In genomic region chr10:71243756-71244637, GRCh38 we compare ENCODE assay signal across 10 cellular contexts. TPM values are rescaled to one million over a fixed set of nuclear protein-coding genes. Genes with fewer than 3 reads are reported as not detected.
DNase-seq lines count a peak whose midpoint lies in the region; ATAC-seq and TF ChIP-seq lines count a peak whose summit lies in the region.
"Had no signal": no experiment of that assay in that cellular context is flagged by ENCODE, and none has a peak within 500 bp of the region (broad histone marks: within the 10 kb centered on the region; RNA-seq: fewer than 3 reads in every experiment).

No MANE protein-coding gene starts in this region.

- H3K9me3 ChIP-seq in PC-9 (ENCODE audit: insufficient read depth, low read depth) (no peaks in the 10 kb centered on the region), esophagus muscularis mucosa (no peaks in the 10 kb centered on the region), neural progenitor cell (ENCODE audit: low read depth) (no peaks in the 10 kb centered on the region)

- H2AFZ ChIP-seq in PC-9 (no peak overlapping the region), neural progenitor cell (replicated peaks) (no peak overlapping the region)

- POLR2A ChIA-PET in PC-9 (lab: Charles Lee; ENCODE audit: unreplicated experiment): no interaction called here

- H3K4me3 ChIP-seq in AG10803 (ENCODE audit: low read length) (peak overlapping the region; percentile 37), PC-9 (no peak overlapping the region), esophagus muscularis mucosa (peak overlapping the region; percentile 19 to 51 (median 32)), neural progenitor cell (no peak overlapping the region)

- H3K4me2 ChIP-seq in PC-9: peak overlapping the region; percentile 39
- H3K4me2 ChIP-seq in neural progenitor cell: no peak overlapping the region

- no peak for TF ChIP-seq EP300 in esophagus muscularis mucosa (IDR thresholded peaks at IDR 0.05)

- no peaks in the 10 kb centered on the region for H3K36me3 Mint-ChIP-seq in neural progenitor cell
- no peaks in the 10 kb centered on the region for H3K36me3 Mint-ChIP-seq in effector memory CD8-positive, alpha-beta T cell (ENCODE audit: insufficient read depth)

- TF ChIP-seq CTCF in AG10803 (conservative IDR thresholded peaks at IDR 0.05; ENCODE audit: low read length) (no peak), PC-9 (conservative IDR thresholded peaks at IDR 0.05) (no peak), esophagus muscularis mucosa (IDR thresholded peaks at IDR 0.05) (no peak), neural progenitor cell (IDR thresholded peaks at IDR 0.05) (no peak)

- no peak for TF ChIP-seq POLR2A in esophagus muscularis mucosa (IDR thresholded peaks at IDR 0.05; ENCODE audit: low read depth)

- CTCF ChIA-PET in PC-9 (lab: Charles Lee): no interaction called here

- WGBS in esophagus muscularis mucosa: 67% methylated on average over 5 of the region's 9 CpGs

- H3K27ac Mint-ChIP-seq in neural progenitor cell: peak overlapping the region; percentile 69
- H3K27ac Mint-ChIP-seq in effector memory CD8-positive, alpha-beta T cell: no peak overlapping the region
- H3K27ac Mint-ChIP-seq: activated T-cell treated with anti-CD3 and anti-CD28 coated beads, Interleukin-2, amount 50 U/mL, for 72 hours had no signal

- no TSS peak for BruUV-seq in PC-9 (replicated peaks; lab: Mats Ljungman, UMichigan)

- H3K79me2 ChIP-seq in PC-9 (ENCODE audit: low read depth) (0 out of 2 replicates have a peak, but pooled peaks cover 5% of the 10 kb centered on the region), neural progenitor cell (ENCODE audit: low read depth) (no peaks in the 10 kb centered on the region)

- peak overlapping the region; percentile 42 for H3K27ac ChIP-seq in PC-9
- peak overlapping the region in 1 of 4 donors; percentile 11 for H3K27ac ChIP-seq in esophagus muscularis mucosa (replicated peaks in 1 of 4)
- H3K27ac ChIP-seq in neural progenitor cell: no peak overlapping the region

- no peaks in the 10 kb centered on the region for H3K9me3 Mint-ChIP-seq in neural progenitor cell
- no peaks in the 10 kb centered on the region for H3K9me3 Mint-ChIP-seq in effector memory CD8-positive, alpha-beta T cell
- H3K9me3 Mint-ChIP-seq: activated T-cell treated with anti-CD3 and anti-CD28 coated beads, Interleukin-2, amount 50 U/mL, for 72 hours had no signal

- H3K36me3 ChIP-seq in PC-9 (ENCODE audit: low read depth): no peaks in the 10 kb centered on the region
- no peaks in the 10 kb centered on the region for H3K36me3 ChIP-seq in esophagus muscularis mucosa
- no peaks in the 10 kb centered on the region for H3K36me3 ChIP-seq in neural progenitor cell

- ATAC-seq in stimulated activated naive CD8-positive, alpha-beta T cell treated with anti-CD3 and anti-CD28 coated beads, Interleukin-15, Interleukin-2, amounts not matched to agents 100 U/mL and 50 U/mL, for 24 hours: no peak
- no peak for ATAC-seq in effector memory CD8-positive, alpha-beta T cell (replicated peaks)
- ATAC-seq: activated T-cell treated with anti-CD3 and anti-CD28 coated beads, Interleukin-2, amount 50 U/mL, for 72 hours had no signal

- H4K20me1 ChIP-seq in PC-9 (ENCODE audit: insufficient read depth): no peaks in the 10 kb centered on the region
- H4K20me1 ChIP-seq in neural progenitor cell (ENCODE audit: low read depth): no peaks in the 10 kb centered on the region

- no peak overlapping the region for H3K9ac ChIP-seq in neural progenitor cell

- peaks cover 41% of the 10 kb centered on the region for H3K4me1 Mint-ChIP-seq in neural progenitor cell
- peaks cover 0 to 2% of the 10 kb centered on the region in 2 donors for H3K4me1 Mint-ChIP-seq in effector memory CD8-positive, alpha-beta T cell (ENCODE audit: low read depth in 2 of 2)

- no peak overlapping the region for H3K4me3 Mint-ChIP-seq in neural progenitor cell
- no peak overlapping the region for H3K4me3 Mint-ChIP-seq in effector memory CD8-positive, alpha-beta T cell
- H3K4me3 Mint-ChIP-seq: activated T-cell treated with anti-CD3 and anti-CD28 coated beads, Interleukin-2, amount 50 U/mL, for 72 hours had no signal

- H3F3A ChIP-seq in PC-9 (ENCODE audit: insufficient read depth, low read depth) (peaks cover 48% of the 10 kb centered on the region), neural progenitor cell (ENCODE audit: low read depth) (no peaks in the 10 kb centered on the region)

- H3K27me3 Mint-ChIP-seq in neural progenitor cell (ENCODE audit: insufficient read depth, low read depth): peaks cover 6% of the 10 kb centered on the region
- H3K27me3 Mint-ChIP-seq in effector memory CD8-positive, alpha-beta T cell: peaks cover 7 to 42% of the 10 kb centered on the region in 2 donors

- H3K4me1 ChIP-seq in PC-9 (replicated peaks; ENCODE audit: insufficient read depth) (peaks cover 63% of the 10 kb centered on the region), esophagus muscularis mucosa (peaks cover 42 to 82% (median 58%) of the 10 kb centered on the region in 4 donors), neural progenitor cell (peaks cover 21% of the 10 kb centered on the region)

- DNase-seq in AG10803 (ENCODE audit: low read depth) (peak; percentile 60), PC-9 (peak; percentile 87 to 96), esophagus muscularis mucosa (ENCODE audit: extremely low spot score) (no peak), neural progenitor cell (ENCODE audit: low spot score) (no peak), DMS53 treated with DMSO at 0.1 percent for 48 hours (lab: John Stamatoyannopoulos, UW; ENCODE audit: unreplicated experiment) (no peak), nucleus accumbens (lab: John Stamatoyannopoulos, UW) (no peak)
- DNase-seq in stimulated activated naive CD8-positive, alpha-beta T cell treated with anti-CD3 and anti-CD28 coated beads, Interleukin-15, Interleukin-2, amounts not matched to agents 100 U/mL and 50 U/mL, for 24 hours: no peak
- no peak for DNase-seq in effector memory CD8-positive, alpha-beta T cell
- DNase-seq: activated T-cell treated with anti-CD3 and anti-CD28 coated beads, Interleukin-2, amount 50 U/mL, for 72 hours; NCI-H1092 had no signal

- H3K27me3 ChIP-seq in PC-9 (ENCODE audit: insufficient read depth, low read depth) (no peaks in the 10 kb centered on the region), esophagus muscularis mucosa (no peaks in the 10 kb centered on the region), neural progenitor cell (no peaks in the 10 kb centered on the region)

- intact Hi-C loops in PC-9 (cut with micrococcal nuclease; ENCODE audit: unreplicated experiment) (no loop called here), esophagus muscularis mucosa (cut with DNase I) (no loop called here)

- H3K9me2 ChIP-seq in PC-9 (ENCODE audit: insufficient read depth): no peaks in the 10 kb centered on the region

RNA-seq across cellular contexts. Expression of gene UNC5B, which starts 31.6 kb away (rescaled TPM):
- total RNA-seq in PC-9 (2021): 1.7 and 2.7 TPM in 2 replicates
- 1 to 10 TPM; 2.1 to 3.7 (median 2.8) TPM for total RNA-seq in esophagus muscularis mucosa
- total RNA-seq in neural progenitor cell (ENCODE audit: low replicate concordance): 3.3 and 9.2 TPM in 2 replicates

Comparison
In these comparisons a context has a peak if more than half of its experiments do, and no peak if none do; other contexts are left out.
1. DNase-seq: peak in AG10803 (single experiment) and PC-9 (2 of 2); none in esophagus muscularis mucosa (single experiment), neural progenitor cell (single experiment), stimulated activated naive CD8-positive, alpha-beta T cell treated with anti-CD3 and anti-CD28 coated beads, Interleukin-15, Interleukin-2, amounts not matched to agents 100 U/mL and 50 U/mL, for 24 hours (single experiment), DMS53 treated with DMSO at 0.1 percent for 48 hours (single experiment), effector memory CD8-positive, alpha-beta T cell (0 of 3) and nucleus accumbens (0 of 56).
2. H3K4me3 ChIP-seq: peak in AG10803 (single experiment) and esophagus muscularis mucosa (4 of 4); none in PC-9 (single experiment) and neural progenitor cell (single experiment).